ENCODE assay signal across 4 cellular contexts in genomic region chr2:37963901-37964300, GRCh38. TPM values are rescaled to one million over a fixed set of nuclear protein-coding genes. Genes with fewer than 3 reads are reported as not detected.
DNase-seq lines count a peak whose midpoint lies in the region; FAIRE-seq and TF ChIP-seq lines count a peak whose summit lies in the region.
"Not testable (repeated sequence)": the region's sequence is repeated elsewhere in the genome, so short reads cannot be mapped to it uniquely, and the experiment has no call there.

No MANE protein-coding gene starts in this region.

- H3K9me3 ChIP-seq in kidney (ENCODE audit: control insufficient read depth in 1 of 2, low read length in 2 of 2), result not testable (repeated sequence)

- H3K4me1 Mint-ChIP-seq in chondrocyte (ENCODE audit: low read depth); endothelial cell (ENCODE audit: unreplicated experiment); glutamatergic neuron (ENCODE audit: low read depth, unreplicated experiment): not testable (repeated sequence)

- H3K27ac ChIP-seq in kidney (ENCODE audit: low read depth in 2 of 2, low read length in 2 of 2), result not testable (repeated sequence)

- intact Hi-C loops in kidney (cut with DNase I), result not testable (repeated sequence)

- H3K9me3 Mint-ChIP-seq in chondrocyte (ENCODE audit: low read depth), result peaks cover 28% of the 10 kb centered on the region
- H3K9me3 Mint-ChIP-seq in endothelial cell (ENCODE audit: unreplicated experiment); glutamatergic neuron (ENCODE audit: unreplicated experiment): not testable (repeated sequence)

- H3K4me1 ChIP-seq in kidney (ENCODE audit: control insufficient read depth in 1 of 2, insufficient read depth in 1 of 2, low read depth in 1 of 2, low read length in 2 of 2), result not testable (repeated sequence)

- H3K27me3 Mint-ChIP-seq in chondrocyte (ENCODE audit: low read depth); endothelial cell (ENCODE audit: unreplicated experiment): not testable (repeated sequence)
- peaks cover 10% of the 10 kb centered on the region for H3K27me3 Mint-ChIP-seq in glutamatergic neuron (ENCODE audit: unreplicated experiment)

- DNase-seq in chondrocyte (ENCODE audit: low spot score) (peak; percentile 75), glutamatergic neuron (peak; percentile 18), kidney (peak; percentile 58)
- not testable (repeated sequence) for DNase-seq in endothelial cell (ENCODE audit: low spot score)

- TF ChIP-seq CTCF in chondrocyte (IDR thresholded peaks at IDR 0.05); endothelial cell (IDR thresholded peaks at IDR 0.05; ENCODE audit: unreplicated experiment); glutamatergic neuron (IDR thresholded peaks at IDR 0.05; ENCODE audit: partially characterized antibody, unreplicated experiment); kidney (IDR thresholded peaks at IDR 0.05; ENCODE audit: borderline replicate concordance, extremely low read depth, insufficient read depth): not testable (repeated sequence)

- H3K27ac Mint-ChIP-seq in chondrocyte (ENCODE audit: unreplicated experiment); endothelial cell (ENCODE audit: unreplicated experiment): not testable (repeated sequence)
- peak overlapping the region; percentile 86 for H3K27ac Mint-ChIP-seq in glutamatergic neuron (ENCODE audit: unreplicated experiment)

- not testable (repeated sequence) for H3K9ac ChIP-seq in kidney (ENCODE audit: low read length in 2 of 2)

- H3K36me3 Mint-ChIP-seq in chondrocyte (ENCODE audit: low read depth), result peaks cover 11% of the 10 kb centered on the region
- H3K36me3 Mint-ChIP-seq in endothelial cell (ENCODE audit: low read depth, unreplicated experiment), result peaks cover 13% of the 10 kb centered on the region
- H3K36me3 Mint-ChIP-seq in glutamatergic neuron (ENCODE audit: unreplicated experiment), result peaks cover 42% of the 10 kb centered on the region

- not testable (repeated sequence) for FAIRE-seq in kidney (lab: Jason Lieb, UNC)

- not testable (repeated sequence) for H3K36me3 ChIP-seq in kidney (ENCODE audit: control insufficient read depth in 1 of 2, insufficient read depth in 2 of 2, low read length in 2 of 2)

- not testable (repeated sequence) for H3K4me3 Mint-ChIP-seq in chondrocyte (ENCODE audit: unreplicated experiment); glutamatergic neuron (ENCODE audit: unreplicated experiment)
- H3K4me3 Mint-ChIP-seq in endothelial cell (ENCODE audit: unreplicated experiment), result peak overlapping the region; percentile 62

- not testable (repeated sequence) for H3K4me3 ChIP-seq in kidney (ENCODE audit: low read length in 2 of 2)

RNA-seq across cellular contexts. Expression of gene RMDN2, which starts 38.8 kb away (rescaled TPM):
- 8.1 to 13.2 TPM (median 8.2 TPM) in 3 replicates for total RNA-seq in chondrocyte
- total RNA-seq in endothelial cell (ENCODE audit: unreplicated experiment), result 2.5 TPM
- 5.5 TPM for total RNA-seq in glutamatergic neuron (ENCODE audit: unreplicated experiment)
- 10.5 TPM for total RNA-seq in kidney
- polyA plus RNA-seq in kidney (ENCODE audit: insufficient read depth, low read depth, low replicate concordance), result 7.9 TPM
